ENCODE assay signal across 24 cellular contexts in the genomic region with DNA sequence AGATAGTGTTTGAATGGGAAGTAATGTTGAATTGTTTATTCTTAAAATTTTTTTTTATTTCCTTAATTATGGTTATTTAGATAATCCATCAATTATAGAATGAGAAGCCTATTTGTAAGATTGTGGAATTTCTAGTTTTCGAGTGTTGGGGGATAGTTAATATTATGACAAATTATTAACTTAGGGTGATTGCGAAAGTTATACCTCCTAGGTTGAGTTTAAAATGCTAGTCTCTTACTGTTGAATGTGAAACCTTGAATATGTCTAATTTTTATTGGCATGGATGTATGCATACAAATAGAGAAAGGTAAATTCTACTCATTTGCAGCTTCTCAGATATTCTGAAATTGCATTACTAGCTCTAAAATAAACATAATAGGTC. TPM values are rescaled to one million over a fixed set of nuclear protein-coding genes. Genes with fewer than 3 reads are reported as not detected.
DNase-seq lines count a peak whose midpoint lies in the region; ATAC-seq and TF ChIP-seq lines count a peak whose summit lies in the region.
"Had no signal": no experiment of that assay in that cellular context is flagged by ENCODE, and none has a peak within 500 bp of the region (broad histone marks: within the 10 kb centered on the region; RNA-seq: fewer than 3 reads in every experiment).

No MANE protein-coding gene starts in this region.

- no peaks in the 10 kb centered on the region for H4K20me1 ChIP-seq in SK-N-SH (ENCODE audit: insufficient read depth)

- no TSS peak for BruUV-seq in Calu3 (replicated peaks; lab: Mats Ljungman, UMichigan)

- peaks cover 7% of the 10 kb centered on the region for H3F3A ChIP-seq in SK-N-SH (replicated peaks; ENCODE audit: insufficient read depth)

- H3K4me1 Mint-ChIP-seq in Calu3 (ENCODE audit: low read depth, unreplicated experiment) (peaks cover 66% of the 10 kb centered on the region), mesothelial cell of epicardium (no peaks in the 10 kb centered on the region)

- H3K36me3 ChIP-seq in left lung (no peaks in the 10 kb centered on the region), SK-N-SH (replicated peaks in 1 of 2; ENCODE audit: control insufficient read depth in 1 of 2, insufficient read depth in 2 of 2, low read length in 1 of 2) (peaks cover 0 to 5% of the 10 kb centered on the region in 2 experiments)
- H3K36me3 ChIP-seq: SJSA1 had no signal

- H3K4me2 ChIP-seq in SK-N-SH: no peak overlapping the region

- POLR2A ChIA-PET in SK-N-SH (lab: Yijun Ruan, JAX): no interaction called here

- CTCF ChIA-PET in Calu3 (lab: Charles Lee): interaction anchor here (1.5 kb wide), 1 partner anchor 34 kb away, joined by 4 read pairs; no protein-coding TSS in a partner anchor
- CTCF ChIA-PET in SK-N-SH (lab: Yijun Ruan, JAX): interaction anchor here (1.2 kb wide), 1 partner anchor 256 kb away, joined by 3 read pairs; no protein-coding TSS in a partner anchor

- no peaks in the 10 kb centered on the region for H3K9me2 ChIP-seq in SK-N-SH

- H3K27ac ChIP-seq in left lung: no peak overlapping the region
- no peak overlapping the region; a peak in 1 of 4 replicates for H3K27ac ChIP-seq in SK-N-SH (ENCODE audit: low read depth in 2 of 2, low read length in 1 of 2)
- H3K27ac ChIP-seq: SJSA1 had no signal

- DNase-seq in Calu3 (no peak), epithelial cell of proximal tubule (ENCODE audit: low read depth) (no peak), left lung (no peak), renal cortical epithelial cell (ENCODE audit: low read depth) (peak; percentile 76), NCI-H345 treated with DMSO at 0.1 percent for 48 hours (lab: John Stamatoyannopoulos, UW; ENCODE audit: unreplicated experiment) (no peak), SK-N-SH (no peak), mesothelial cell of epicardium (ENCODE audit: low spot score in 2 of 2, unreplicated experiment in 2 of 2) (no peak)
- DNase-seq: C1 segment of cervical spinal cord; CD8-positive, alpha-beta T cell; DMS79 treated with DMSO at 0.1 percent for 48 hours; GF-D8; HCEC 1CT; MV-4-11; NCI-H1105; NCI-H1436 treated with DMSO at 0.1 percent for 48 hours; NCI-H187 treated with DMSO at 0.1 percent for 48 hours; NCI-H2171 treated with DMSO at 0.1 percent for 48 hours; NCI-H345; NCI-H524; NCI-H748 treated with DMSO at 0.1 percent for 48 hours had no signal

- H3K27ac Mint-ChIP-seq in Calu3 (ENCODE audit: unreplicated experiment) (peak overlapping the region; percentile 89), mesothelial cell of epicardium (no peak overlapping the region)
- H3K27ac Mint-ChIP-seq: CD8-positive, alpha-beta T cell had no signal

- WGBS in SK-N-SH (ENCODE audit: low lambda C conversion rate): 77% methylated on average over 2 of the region's 2 CpGs

- peak overlapping the region; percentile 22 for H3K4me3 Mint-ChIP-seq in Calu3 (ENCODE audit: low read depth, unreplicated experiment)
- H3K4me3 Mint-ChIP-seq in mesothelial cell of epicardium: no peak overlapping the region
- H3K4me3 Mint-ChIP-seq: CD8-positive, alpha-beta T cell had no signal

- no peak overlapping the region for H2AFZ ChIP-seq in SK-N-SH (ENCODE audit: low read depth)

- H3K4me3 ChIP-seq in epithelial cell of proximal tubule (ENCODE audit: low read depth, low read length): peak overlapping the region; percentile 25
- H3K4me3 ChIP-seq in left lung: no peak overlapping the region
- H3K4me3 ChIP-seq in SK-N-SH (ENCODE audit: low read depth in 2 of 2, low read length in 1 of 2): no peak overlapping the region
- H3K4me3 ChIP-seq: SJSA1 had no signal

- H3K27me3 Mint-ChIP-seq in Calu3 (ENCODE audit: unreplicated experiment) (no peaks in the 10 kb centered on the region), mesothelial cell of epicardium (ENCODE audit: low read depth) (no peaks in the 10 kb centered on the region)

- no peak for TF ChIP-seq RAD21 in SK-N-SH (IDR thresholded peaks at IDR 0.05; ENCODE audit: low read length)

- intact Hi-C loops in Calu3 (cut with micrococcal nuclease; ENCODE audit: unreplicated experiment) (loop anchor here (2.0 to 10.0 kb wide), 3 partner anchors 25 to 109 kb away; no protein-coding TSS in a partner anchor), left lung (cut with DNase I) (no loop called here)

- peaks cover 7% of the 10 kb centered on the region for H3K36me3 Mint-ChIP-seq in Calu3 (ENCODE audit: insufficient read depth, unreplicated experiment)
- peaks cover 24% of the 10 kb centered on the region for H3K36me3 Mint-ChIP-seq in mesothelial cell of epicardium
- H3K36me3 Mint-ChIP-seq: CD8-positive, alpha-beta T cell had no signal

- ATAC-seq in left lung (peak; percentile 33), HG03175 (IDR thresholded peaks at IDR 0.05; ENCODE audit: unreplicated experiment) (no peak)
- ATAC-seq: CD8-positive, alpha-beta T cell; Right ventricle myocardium inferior had no signal

- H3K9me3 Mint-ChIP-seq in Calu3 (ENCODE audit: low read depth, unreplicated experiment): peaks cover 2% of the 10 kb centered on the region
- H3K9me3 Mint-ChIP-seq in mesothelial cell of epicardium: peaks cover 46% of the 10 kb centered on the region

- H3K9me3 ChIP-seq in left lung (peaks cover 0 to 23% of the 10 kb centered on the region in 2 donors), SK-N-SH (peaks cover 8% of the 10 kb centered on the region)

- no peaks in the 10 kb centered on the region for H3K27me3 ChIP-seq in left lung
- H3K27me3 ChIP-seq in SK-N-SH (ENCODE audit: insufficient read depth): no peaks in the 10 kb centered on the region
- H3K27me3 ChIP-seq: SJSA1 had no signal

- no peak for TF ChIP-seq EP300 in SK-N-SH (IDR thresholded peaks at IDR 0.05; ENCODE audit: borderline replicate concordance in 1 of 2, low read depth in 1 of 2, low read length in 1 of 2)

- no peak for TF ChIP-seq CTCF in Calu3 (IDR thresholded peaks at IDR 0.05; ENCODE audit: unreplicated experiment)
- no peak for TF ChIP-seq CTCF in epithelial cell of proximal tubule (conservative IDR thresholded peaks at IDR 0.05; ENCODE audit: low read depth, low read length)
- no peak for TF ChIP-seq CTCF in left lung (IDR thresholded peaks at IDR 0.05)
- no peak for TF ChIP-seq CTCF in SK-N-SH (IDR thresholded peaks at IDR 0.05)
- no peak for TF ChIP-seq CTCF in mesothelial cell of epicardium (IDR thresholded peaks at IDR 0.05; ENCODE audit: unreplicated experiment)

- H3K4me1 ChIP-seq in left lung (no peaks in the 10 kb centered on the region), SK-N-SH (ENCODE audit: control insufficient read depth in 1 of 2, insufficient read depth in 2 of 2, low read depth in 1 of 2, low read length in 1 of 2) (no peaks in the 10 kb centered on the region; a peak in 1 of 4 replicates)
- H3K4me1 ChIP-seq: SJSA1 had no signal

- H3K79me2 ChIP-seq in SK-N-SH (ENCODE audit: insufficient read depth): peaks cover 8% of the 10 kb centered on the region; the same call in 1 of the 2 replicates

- H3K9ac ChIP-seq in SK-N-SH: no peak overlapping the region

TF ChIP-seq in SK-N-SH, 30 proteins besides CTCF, POLR2A, EP300 and RAD21 (continues in another document):
- TF ChIP-seq NFIC (IDR thresholded peaks at IDR 0.05; ENCODE audit: borderline replicate concordance) (no peak), FOXM1 (IDR thresholded peaks at IDR 0.05; ENCODE audit: low read depth) (no peak), MEF2A (IDR thresholded peaks at IDR 0.05; ENCODE audit: borderline replicate concordance, low read depth) (no peak), POLR2AphosphoS5 (IDR thresholded peaks at IDR 0.05; ENCODE audit: low read depth, low read length) (no peak), MXI1 (IDR thresholded peaks at IDR 0.05; ENCODE audit: low read depth, low read length) (no peak), RXRA (IDR thresholded peaks at IDR 0.05; ENCODE audit: borderline replicate concordance, low read depth) (no peak), TEAD4 (IDR thresholded peaks at IDR 0.05; ENCODE audit: borderline replicate concordance, insufficient read depth) (no peak), TCF12 (IDR thresholded peaks at IDR 0.05) (no peak)
- TF ChIP-seq, protein P1, sequence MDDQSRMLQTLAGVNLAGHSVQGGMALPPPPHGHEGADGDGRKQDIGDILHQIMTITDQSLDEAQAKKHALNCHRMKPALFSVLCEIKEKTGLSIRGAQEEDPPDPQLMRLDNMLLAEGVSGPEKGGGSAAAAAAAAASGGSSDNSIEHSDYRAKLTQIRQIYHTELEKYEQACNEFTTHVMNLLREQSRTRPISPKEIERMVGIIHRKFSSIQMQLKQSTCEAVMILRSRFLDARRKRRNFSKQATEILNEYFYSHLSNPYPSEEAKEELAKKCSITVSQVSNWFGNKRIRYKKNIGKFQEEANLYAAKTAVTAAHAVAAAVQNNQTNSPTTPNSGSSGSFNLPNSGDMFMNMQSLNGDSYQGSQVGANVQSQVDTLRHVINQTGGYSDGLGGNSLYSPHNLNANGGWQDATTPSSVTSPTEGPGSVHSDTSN (IDR thresholded peaks at IDR 0.05): no peak
- TF ChIP-seq, protein P2, sequence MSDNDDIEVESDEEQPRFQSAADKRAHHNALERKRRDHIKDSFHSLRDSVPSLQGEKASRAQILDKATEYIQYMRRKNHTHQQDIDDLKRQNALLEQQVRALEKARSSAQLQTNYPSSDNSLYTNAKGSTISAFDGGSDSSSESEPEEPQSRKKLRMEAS (IDR thresholded peaks at IDR 0.05; ENCODE audit: low read depth): no peak
- TF ChIP-seq, protein P3, sequence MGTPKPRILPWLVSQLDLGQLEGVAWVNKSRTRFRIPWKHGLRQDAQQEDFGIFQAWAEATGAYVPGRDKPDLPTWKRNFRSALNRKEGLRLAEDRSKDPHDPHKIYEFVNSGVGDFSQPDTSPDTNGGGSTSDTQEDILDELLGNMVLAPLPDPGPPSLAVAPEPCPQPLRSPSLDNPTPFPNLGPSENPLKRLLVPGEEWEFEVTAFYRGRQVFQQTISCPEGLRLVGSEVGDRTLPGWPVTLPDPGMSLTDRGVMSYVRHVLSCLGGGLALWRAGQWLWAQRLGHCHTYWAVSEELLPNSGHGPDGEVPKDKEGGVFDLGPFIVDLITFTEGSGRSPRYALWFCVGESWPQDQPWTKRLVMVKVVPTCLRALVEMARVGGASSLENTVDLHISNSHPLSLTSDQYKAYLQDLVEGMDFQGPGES (IDR thresholded peaks at IDR 0.05; ENCODE audit: low read depth, low read length): no peak

RNA-seq across cellular contexts. Expression of a gene that starts 43.2 kb away (rescaled TPM):
- 58.0 and 70.2 TPM in 2 replicates for total RNA-seq in Calu3 (2022)
- 103 and 150 TPM in 2 replicates for total RNA-seq in epithelial cell of proximal tubule
- total RNA-seq in left lung: 10 to 100 TPM; 10.9 to 15.4 TPM
- 248 and 609 TPM in 2 replicates for total RNA-seq in renal cortical epithelial cell
- polyA plus RNA-seq in SK-N-SH (2012; rRNA removed): 1.5 and 2.2 TPM in 2 replicates
- 1.7 and 1.8 TPM in 2 replicates for polyA plus RNA-seq in SK-N-SH (2012; cell fraction: cytosol; rRNA removed)
- polyA plus RNA-seq in SK-N-SH (2012; cell fraction: nucleus; rRNA removed): 1.5 and 3.0 TPM in 2 replicates
- total RNA-seq in mesothelial cell of epicardium: 8.7 to 9.9 TPM (median 9.3 TPM) in 3 replicates
- total RNA-seq: CD8-positive, alpha-beta T cell; HT-29 had no signal
